ENCODE assay signal across 2 cellular contexts in the genomic region with DNA sequence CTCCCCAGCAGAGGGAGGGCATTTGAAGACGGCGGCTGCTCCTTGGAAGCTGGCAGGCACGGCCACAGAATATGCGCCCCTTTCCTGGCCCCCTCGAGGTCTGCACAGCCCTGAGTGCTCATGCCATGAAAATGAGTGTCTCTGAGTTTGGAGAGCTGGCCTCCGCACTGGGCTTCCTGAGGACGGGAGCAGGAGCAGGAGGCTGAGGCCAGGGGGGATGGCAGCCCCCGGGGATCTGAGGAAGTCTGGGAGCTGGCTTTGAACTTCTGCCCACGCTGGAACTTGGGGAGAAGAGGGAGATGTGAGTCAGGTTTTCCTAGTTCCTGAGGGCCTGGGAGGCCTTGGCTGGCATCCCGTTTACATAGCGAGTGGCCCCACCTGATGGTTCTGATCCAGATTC.
A peak's percentile ranks its signal among the peaks of the same experiment; 100 is the strongest.
TF ChIP-seq lines count a peak whose summit lies in the region.

No MANE protein-coding gene starts in this region.

TF ChIP-seq in IMR-90, 13 proteins besides CTCF, POLR2A, EP300 and RAD21:
- TF ChIP-seq, protein P1, sequence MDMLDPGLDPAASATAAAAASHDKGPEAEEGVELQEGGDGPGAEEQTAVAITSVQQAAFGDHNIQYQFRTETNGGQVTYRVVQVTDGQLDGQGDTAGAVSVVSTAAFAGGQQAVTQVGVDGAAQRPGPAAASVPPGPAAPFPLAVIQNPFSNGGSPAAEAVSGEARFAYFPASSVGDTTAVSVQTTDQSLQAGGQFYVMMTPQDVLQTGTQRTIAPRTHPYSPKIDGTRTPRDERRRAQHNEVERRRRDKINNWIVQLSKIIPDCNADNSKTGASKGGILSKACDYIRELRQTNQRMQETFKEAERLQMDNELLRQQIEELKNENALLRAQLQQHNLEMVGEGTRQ (IDR thresholded peaks at IDR 0.05; ENCODE audit: low read depth, low read length) = no peak
- no peak for TF ChIP-seq RCOR1 (IDR thresholded peaks at IDR 0.05; ENCODE audit: insufficient replicate concordance, low read length)
- no peak for TF ChIP-seq BHLHE40 (IDR thresholded peaks at IDR 0.05; ENCODE audit: low read depth, low read length)
- no peak for TF ChIP-seq CEBPB (IDR thresholded peaks at IDR 0.05; ENCODE audit: low read depth, low read length)
- no peak for TF ChIP-seq MAZ (IDR thresholded peaks at IDR 0.05; ENCODE audit: borderline replicate concordance, low read depth, low read length)
- TF ChIP-seq, protein P2, sequence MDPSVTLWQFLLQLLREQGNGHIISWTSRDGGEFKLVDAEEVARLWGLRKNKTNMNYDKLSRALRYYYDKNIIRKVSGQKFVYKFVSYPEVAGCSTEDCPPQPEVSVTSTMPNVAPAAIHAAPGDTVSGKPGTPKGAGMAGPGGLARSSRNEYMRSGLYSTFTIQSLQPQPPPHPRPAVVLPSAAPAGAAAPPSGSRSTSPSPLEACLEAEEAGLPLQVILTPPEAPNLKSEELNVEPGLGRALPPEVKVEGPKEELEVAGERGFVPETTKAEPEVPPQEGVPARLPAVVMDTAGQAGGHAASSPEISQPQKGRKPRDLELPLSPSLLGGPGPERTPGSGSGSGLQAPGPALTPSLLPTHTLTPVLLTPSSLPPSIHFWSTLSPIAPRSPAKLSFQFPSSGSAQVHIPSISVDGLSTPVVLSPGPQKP (IDR thresholded peaks at IDR 0.05; ENCODE audit: borderline replicate concordance, low read depth, low read length) = no peak
- no peak for TF ChIP-seq FOS (IDR thresholded peaks at IDR 0.05; ENCODE audit: low read depth, low read length)
- TF ChIP-seq CHD1 (IDR thresholded peaks at IDR 0.05; ENCODE audit: low read depth, low read length) = no peak
TF ChIP-seq in IMR-90: peak in this region for 0.

TF ChIP-seq in K562, 482 proteins besides CTCF, POLR2A, EP300 and RAD21:
- TF ChIP-seq ZNF212 (CRISPR knock-in tag; IDR thresholded peaks at IDR 0.05) (no peak), POLR2G (IDR thresholded peaks at IDR 0.05; ENCODE audit: low read depth, low read length) (0 out of 2 replicates have a peak, but pooled peaks have one; percentile 38)
